In genomic region chrX:37967714-37968113, GRCh38 we compare ENCODE assay signal across 31 cellular contexts. TPM values are rescaled to one million over a fixed set of nuclear protein-coding genes. Genes with fewer than 3 reads are reported as not detected.
"Had no signal": no experiment of that assay in that cellular context is flagged by ENCODE, and none has a peak within 500 bp of the region (broad histone marks: within the 10 kb centered on the region; RNA-seq: fewer than 3 reads in every experiment).

No MANE protein-coding gene starts in this region.

- H3K4me2 ChIP-seq: smooth muscle cell had no signal

- H3K27ac Mint-ChIP-seq: naive B cell; naive thymus-derived CD8-positive, alpha-beta T cell; natural killer cell treated with Interleukin-12 subunit alpha and Interleukin-12 subunit beta and Interleukin-15 and Interleukin-18, amount 100 ng/mL, for 72 hours; nephron progenitor cell; progenitor cell of endocrine pancreas; stimulated activated effector memory CD8-positive, alpha-beta T cell treated with anti-CD3 and anti-CD28 coated beads, Interleukin-12 subunit alpha, Interleukin-12 subunit beta, amount 100 ng/mL, for 72 hours; stimulated activated naive B cell treated with anti-CD40 and anti-IgM and Interleukin-4, amounts not matched to agents 10 μg/mL and 1 μg/mL and 100 μg/mL, for 72 hours; stimulated activated naive CD8-positive, alpha-beta T cell treated with anti-CD3 and anti-CD28 coated beads, Interleukin-15, Interleukin-2, amounts not matched to agents 100 ng/mL and 50 ng/mL, for 24 hours had no signal

- H3K9me3 ChIP-seq: neutrophil, pancreas, stomach, thoracic aorta, thyroid gland, tibial nerve, upper lobe of left lung, vagina had no signal

- FAIRE-seq: urothelium cell line had no signal

- ATAC-seq: naive thymus-derived CD8-positive, alpha-beta T cell; natural killer cell treated with Interleukin-12 subunit alpha and Interleukin-12 subunit beta and Interleukin-15 and Interleukin-18, amount 100 ng/mL, for 72 hours; pancreas; psoas muscle; right cardiac atrium; sciatic nerve; stimulated activated effector memory CD8-positive, alpha-beta T cell treated with anti-CD3 and anti-CD28 coated beads, Interleukin-12 subunit alpha, Interleukin-12 subunit beta, amount 100 ng/mL, for 72 hours; stimulated activated naive B cell treated with anti-CD40 and anti-IgM and Interleukin-4, amounts not matched to agents 10 μg/mL and 1 μg/mL and 100 μg/mL, for 72 hours had no signal

- H3K4me3 Mint-ChIP-seq: naive B cell; naive thymus-derived CD8-positive, alpha-beta T cell; natural killer cell treated with Interleukin-12 subunit alpha and Interleukin-12 subunit beta and Interleukin-15 and Interleukin-18, amount 100 ng/mL, for 72 hours; nephron progenitor cell; neural crest cell; stimulated activated effector memory CD8-positive, alpha-beta T cell treated with anti-CD3 and anti-CD28 coated beads, Interleukin-12 subunit alpha, Interleukin-12 subunit beta, amount 100 ng/mL, for 72 hours; stimulated activated naive B cell treated with anti-CD40 and anti-IgM and Interleukin-4, amounts not matched to agents 10 μg/mL and 1 μg/mL and 100 μg/mL, for 72 hours; stimulated activated naive CD8-positive, alpha-beta T cell treated with anti-CD3 and anti-CD28 coated beads, Interleukin-15, Interleukin-2, amounts not matched to agents 100 ng/mL and 50 ng/mL, for 24 hours had no signal

- H3K4me1 ChIP-seq: pancreas, psoas muscle, spleen, stomach, thyroid gland, tibial nerve, upper lobe of left lung, vagina had no signal

- H3K36me3 Mint-ChIP-seq: naive B cell; stimulated activated effector memory CD8-positive, alpha-beta T cell treated with anti-CD3 and anti-CD28 coated beads, Interleukin-12 subunit alpha, Interleukin-12 subunit beta, amount 100 ng/mL, for 72 hours; stimulated activated naive B cell treated with anti-CD40 and anti-IgM and Interleukin-4, amounts not matched to agents 10 μg/mL and 1 μg/mL and 100 μg/mL, for 72 hours had no signal

- H3K4me3 ChIP-seq: pancreas, psoas muscle, skin epidermis, smooth muscle cell, spleen, stomach, thoracic aorta, thyroid gland, tibial nerve, upper lobe of left lung, vagina had no signal

- DNase-seq: naive B cell; naive thymus-derived CD8-positive, alpha-beta T cell; nephron progenitor cell; nucleus accumbens; pancreas; psoas muscle; right cardiac atrium; spleen; stimulated activated CD4-positive, alpha-beta T cell treated with anti-CD3 and anti-CD28 coated beads, Interleukin-12 subunit alpha, Interleukin-12 subunit beta, amount 100 ng/mL, for 4 hours; stimulated activated CD4-positive, alpha-beta T cell treated with anti-CD3 and anti-CD28 coated beads, Interleukin-2, amount 100 ng/mL, for 24 hours; stimulated activated CD4-positive, alpha-beta T cell treated with anti-CD3 and anti-CD28 coated beads, Interleukin-2, amount 100 ng/mL, for 48 hours; stimulated activated CD4-positive, alpha-beta T cell treated with anti-CD3 and anti-CD28 coated beads, Interleukin-4, amount 100 ng/mL, for 24 hours; stimulated activated naive B cell treated with anti-CD40 and anti-IgM and Interleukin-4, amounts not matched to agents 10 μg/mL and 1 μg/mL and 100 μg/mL, for 72 hours; stimulated activated naive CD4-positive, alpha-beta T cell treated with Interleukin-2 at 50 U/mL for 16 hours; stomach; thyroid gland; trophoblast cell; upper lobe of left lung had no signal

- H3K27me3 ChIP-seq: neutrophil, thyroid gland, upper lobe of left lung, vagina had no signal

- H3K4me1 Mint-ChIP-seq: naive B cell; naive thymus-derived CD8-positive, alpha-beta T cell; neural crest cell; stimulated activated effector memory CD8-positive, alpha-beta T cell treated with anti-CD3 and anti-CD28 coated beads, Interleukin-12 subunit alpha, Interleukin-12 subunit beta, amount 100 ng/mL, for 72 hours; stimulated activated naive B cell treated with anti-CD40 and anti-IgM and Interleukin-4, amounts not matched to agents 10 μg/mL and 1 μg/mL and 100 μg/mL, for 72 hours had no signal

- H3K27ac ChIP-seq: neutrophil, pancreas, psoas muscle, skin epidermis, spleen, stomach, thoracic aorta, thyroid gland, tibial nerve, upper lobe of left lung, vagina had no signal

- H3K27me3 Mint-ChIP-seq: progenitor cell of endocrine pancreas had no signal

- H3K36me3 ChIP-seq: neutrophil, pancreas, spleen, stomach, thoracic aorta, thyroid gland, tibial nerve, upper lobe of left lung, vagina had no signal

RNA-seq across cellular contexts. Expression of gene SYTL5, which starts 38.6 kb away (rescaled TPM):
- total RNA-seq: naive thymus-derived CD8-positive, alpha-beta T cell; natural killer cell treated with Interleukin-12 subunit alpha and Interleukin-12 subunit beta and Interleukin-15 and Interleukin-18, amount 100 ng/mL, for 72 hours; psoas muscle; sciatic nerve; thoracic aorta had no signal
- polyA plus RNA-seq: naive thymus-derived CD8-positive, alpha-beta T cell; spleen had no signal
